Comparison of ENCODE assay signal across 1 cellular context in genomic region chr4:102868153-102868781, GRCh38.
TF ChIP-seq lines count a peak whose summit lies in the region.

No MANE protein-coding gene starts in this region.

TF ChIP-seq in WTC11, 78 proteins besides CTCF, POLR2A, EP300 and RAD21 (continued from another document):
- TF ChIP-seq MLX (CRISPR knock-in tag; IDR thresholded peaks at IDR 0.05) (no peak), USF1 (CRISPR knock-in tag; IDR thresholded peaks at IDR 0.05) (no peak), ATF6 (CRISPR knock-in tag; IDR thresholded peaks at IDR 0.05) (no peak), ZNF512 (CRISPR knock-in tag; IDR thresholded peaks at IDR 0.05; ENCODE audit: borderline replicate concordance) (no peak), NR2C2 (CRISPR knock-in tag; IDR thresholded peaks at IDR 0.05) (no peak), ZNF532 (CRISPR knock-in tag; IDR thresholded peaks at IDR 0.05; ENCODE audit: borderline replicate concordance) (no peak), FOXP1 (CRISPR knock-in tag; IDR thresholded peaks at IDR 0.05; ENCODE audit: borderline replicate concordance) (no peak), NR1H2 (CRISPR knock-in tag; IDR thresholded peaks at IDR 0.05) (no peak), AR (CRISPR knock-in tag; IDR thresholded peaks at IDR 0.05) (no peak), ZNF416 (CRISPR knock-in tag; IDR thresholded peaks at IDR 0.05) (no peak)
TF ChIP-seq in WTC11: peak in this region for 0.
